In genomic region chrX:49171752-49172279, GRCh38 we compare ENCODE assay signal across 8 cellular contexts. TPM values are rescaled to one million over a fixed set of nuclear protein-coding genes. Genes with fewer than 3 reads are reported as not detected.
DNase-seq lines count a peak whose midpoint lies in the region; ATAC-seq and TF ChIP-seq lines count a peak whose summit lies in the region.

TSS of gene PLP2 (plus strand) at chrX:49171898. CDS start at chrX:49172001, 103 bp downstream.

- peak within 1 kb of the TSS in 2 of 3 donors; percentile 79 to 85 for H3K27ac Mint-ChIP-seq in CD4-positive, CD25-positive, alpha-beta regulatory T cell
- peak within 1 kb of the TSS; percentile 93 for H3K27ac Mint-ChIP-seq in activated CD4-positive, alpha-beta T cell treated with anti-CD3 and anti-CD28 coated beads for 36 hours

- H3K4me3 Mint-ChIP-seq in CD4-positive, CD25-positive, alpha-beta regulatory T cell, result peak within 1 kb of the TSS; percentile 88 to 91 (median 90)
- peak within 1 kb of the TSS; percentile 88 for H3K4me3 Mint-ChIP-seq in activated CD4-positive, alpha-beta T cell treated with anti-CD3 and anti-CD28 coated beads for 36 hours

- POLR2A ChIA-PET in activated CD4-positive, alpha-beta T cell treated with anti-CD3 and anti-CD28 coated beads for 36 hours (lab: Charles Lee), result interaction anchor here (0.6 to 1.0 kb wide), 4 partner anchors 13 to 19 kb away, joined by 3 to 6 read pairs (median 4); no protein-coding TSS in a partner anchor

- H3K27me3 Mint-ChIP-seq in CD4-positive, CD25-positive, alpha-beta regulatory T cell, result no peaks in the 10 kb centered on the region
- H3K27me3 Mint-ChIP-seq in activated CD4-positive, alpha-beta T cell treated with anti-CD3 and anti-CD28 coated beads for 36 hours, result no peaks in the 10 kb centered on the region

- intact Hi-C loops in activated CD4-positive, alpha-beta T cell treated with anti-CD3 and anti-CD28 coated beads for 36 hours (cut with DNase I, micrococcal nuclease), result loop anchor here in 1 of 2 experiments (1.0 to 10.0 kb wide), 5 partner anchors 12 to 597 kb away; partner anchors contain the start of genes PIM2, PPP1R3F and RBM3
- intact Hi-C loops in colonic mucosa (cut with DNase I), result no loop called here

- H3K4me1 ChIP-seq in CD4-positive, CD25-positive, alpha-beta regulatory T cell (ENCODE audit: control insufficient read depth, insufficient read depth, low read length, poor library complexity, severe bottlenecking), result peaks cover 20% of the 10 kb centered on the region
- H3K4me1 ChIP-seq in colonic mucosa (no peaks in the 10 kb centered on the region), lung (ENCODE audit: control insufficient read depth in 2 of 2, insufficient read depth in 2 of 2, low read length in 2 of 2) (peaks cover 0 to 3% of the 10 kb centered on the region in 2 donors)

- no peaks in the 10 kb centered on the region for H3K9me3 ChIP-seq in CD4-positive, CD25-positive, alpha-beta regulatory T cell (ENCODE audit: control insufficient read depth in 2 of 2, low read length in 2 of 2)
- H3K9me3 ChIP-seq in MG63 (no peaks in the 10 kb centered on the region), colonic mucosa (no peaks in the 10 kb centered on the region), lung (ENCODE audit: control insufficient read depth in 2 of 2, insufficient read depth in 1 of 2, low read length in 1 of 2) (peaks cover 0 to 8% of the 10 kb centered on the region in 2 donors)

- CTCF ChIA-PET in activated CD4-positive, alpha-beta T cell treated with anti-CD3 and anti-CD28 coated beads for 36 hours (lab: Charles Lee), result interaction anchor here (0.7 to 0.9 kb wide), 4 partner anchors 12 to 495 kb away, joined by 3 to 5 read pairs (median 4); no protein-coding TSS in a partner anchor

- H3K27me3 ChIP-seq in CD4-positive, CD25-positive, alpha-beta regulatory T cell (ENCODE audit: control insufficient read depth, insufficient read depth, low read length), result no peaks in the 10 kb centered on the region
- H3K27me3 ChIP-seq in MG63 (no peaks in the 10 kb centered on the region), colonic mucosa (no peaks in the 10 kb centered on the region), lung (ENCODE audit: control insufficient read depth, insufficient read depth) (no peaks in the 10 kb centered on the region)

- peak; percentile 32 to 67 (median 59) for DNase-seq in CD4-positive, CD25-positive, alpha-beta regulatory T cell
- DNase-seq in MG63 (peak; percentile 80), colonic mucosa (peak; percentile 60), lung (ENCODE audit: low spot score) (peak; percentile 51), HuH-7 (ENCODE audit: low spot score) (no peak)
- DNase-seq in activated CD4-positive, alpha-beta T cell treated with anti-CD3 and anti-CD28 coated beads for 36 hours, result peak; percentile 88
- DNase-seq in stimulated activated CD8-positive, alpha-beta memory T cell treated with anti-CD3 and anti-CD28 coated beads, Interleukin-2, amount 100 ng/mL, for 48 hours (ENCODE audit: low read depth in 2 of 2), result peak; percentile 68 to 71

- ATAC-seq in CD4-positive, CD25-positive, alpha-beta regulatory T cell (ENCODE audit: low read depth in 2 of 2), result peak; percentile 59 to 60
- peak; percentile 31 for ATAC-seq in GM21381 (IDR thresholded peaks at IDR 0.05; ENCODE audit: unreplicated experiment)
- ATAC-seq in activated CD4-positive, alpha-beta T cell treated with anti-CD3 and anti-CD28 coated beads for 36 hours, result peak; percentile 65
- peak; percentile 31 for ATAC-seq in lung (ENCODE audit: insufficient read depth, low FRiP score)

- peak within 1 kb of the TSS; percentile 74 for H3K4me3 ChIP-seq in CD4-positive, CD25-positive, alpha-beta regulatory T cell (ENCODE audit: low read depth, low read length)
- H3K4me3 ChIP-seq in MG63, result peak within 1 kb of the TSS; percentile 81
- peak within 1 kb of the TSS; percentile 60 for H3K4me3 ChIP-seq in colonic mucosa
- peak within 1 kb of the TSS; percentile 28 for H3K4me3 ChIP-seq in lung

- H3K36me3 ChIP-seq in CD4-positive, CD25-positive, alpha-beta regulatory T cell (ENCODE audit: control insufficient read depth, insufficient read depth, low read length), result peaks cover 11% of the 10 kb centered on the region
- H3K36me3 ChIP-seq in MG63 (peaks cover 21% of the 10 kb centered on the region), colonic mucosa (no peaks in the 10 kb centered on the region), lung (ENCODE audit: control insufficient read depth in 2 of 2, insufficient read depth in 2 of 2, low read length in 2 of 2) (peaks cover 6 to 9% of the 10 kb centered on the region in 2 donors)

- H3K36me3 Mint-ChIP-seq in CD4-positive, CD25-positive, alpha-beta regulatory T cell, result no peaks in the 10 kb centered on the region
- H3K36me3 Mint-ChIP-seq in activated CD4-positive, alpha-beta T cell treated with anti-CD3 and anti-CD28 coated beads for 36 hours (ENCODE audit: low read depth), result peaks cover 33% of the 10 kb centered on the region

- 0 to 42% methylated on average over 30 to 46 of the region's 46 CpGs for WGBS in lung, 2 donors

- TF ChIP-seq CTCF in colonic mucosa (IDR thresholded peaks at IDR 0.05) (no peak), lung (IDR thresholded peaks at IDR 0.05; ENCODE audit: control extremely low read depth, extremely low read depth) (no peak)

- H3K4me1 Mint-ChIP-seq in CD4-positive, CD25-positive, alpha-beta regulatory T cell, result peaks cover 0 to 40% (median 9%) of the 10 kb centered on the region in 4 donors
- H3K4me1 Mint-ChIP-seq in activated CD4-positive, alpha-beta T cell treated with anti-CD3 and anti-CD28 coated beads for 36 hours, result peaks cover 31% of the 10 kb centered on the region

- peaks cover 0 to 1% (median 0%) of the 10 kb centered on the region in 7 donors for H3K9me3 Mint-ChIP-seq in CD4-positive, CD25-positive, alpha-beta regulatory T cell
- no peaks in the 10 kb centered on the region for H3K9me3 Mint-ChIP-seq in activated CD4-positive, alpha-beta T cell treated with anti-CD3 and anti-CD28 coated beads for 36 hours (ENCODE audit: low read depth)

- peak within 1 kb of the TSS; percentile 60 to 86 for H3K9ac ChIP-seq in colonic mucosa (ENCODE audit: low read depth in 2 of 2, low read length in 2 of 2)

- peak within 1 kb of the TSS; percentile 73 for H3K27ac ChIP-seq in CD4-positive, CD25-positive, alpha-beta regulatory T cell (ENCODE audit: insufficient read depth, low read length, poor library complexity, severe bottlenecking)
- H3K27ac ChIP-seq in colonic mucosa (peak within 1 kb of the TSS; percentile 85), lung (ENCODE audit: low read depth in 1 of 2, low read length in 1 of 2) (peak within 1 kb of the TSS; percentile 88)

RNA-seq across cellular contexts. Expression of gene PLP2, which starts in this region (rescaled TPM):
- total RNA-seq in CD4-positive, CD25-positive, alpha-beta regulatory T cell, result 141 TPM
- 100 to 1,000 TPM; 222 to 354 (median 242) TPM for polyA plus RNA-seq in CD4-positive, CD25-positive, alpha-beta regulatory T cell
- total RNA-seq in MG63 (2014; rRNA removed; shearing (Covaris generic); ENCODE audit: low replicate concordance), result 114 and 139 TPM in 2 replicates
- 100 to 1,000 TPM; 174 to 202 TPM for total RNA-seq in activated CD4-positive, alpha-beta T cell treated with anti-CD3 and anti-CD28 coated beads for 36 hours
- total RNA-seq in colonic mucosa, result 100 to 1,000 TPM; 157 to 227 TPM
- 100 to 1,000 TPM in 1 of 2 donors, 1 to 10 TPM in 1; 8.9 to 181 TPM for total RNA-seq in lung
- 100 to 1,000 TPM; 138 to 222 TPM for polyA plus RNA-seq in lung

Comparison
In these comparisons a context has a peak if more than half of its experiments do, and no peak if none do; other contexts are left out.
1. H3K4me3 ChIP-seq: peak in every context shown above with its lines; median percentile 81 in MG63; 74 in CD4-positive, CD25-positive, alpha-beta regulatory T cell; 60 in colonic mucosa; 28 in lung.